9 cellular contexts compared by ENCODE assay signal in the genomic region with DNA sequence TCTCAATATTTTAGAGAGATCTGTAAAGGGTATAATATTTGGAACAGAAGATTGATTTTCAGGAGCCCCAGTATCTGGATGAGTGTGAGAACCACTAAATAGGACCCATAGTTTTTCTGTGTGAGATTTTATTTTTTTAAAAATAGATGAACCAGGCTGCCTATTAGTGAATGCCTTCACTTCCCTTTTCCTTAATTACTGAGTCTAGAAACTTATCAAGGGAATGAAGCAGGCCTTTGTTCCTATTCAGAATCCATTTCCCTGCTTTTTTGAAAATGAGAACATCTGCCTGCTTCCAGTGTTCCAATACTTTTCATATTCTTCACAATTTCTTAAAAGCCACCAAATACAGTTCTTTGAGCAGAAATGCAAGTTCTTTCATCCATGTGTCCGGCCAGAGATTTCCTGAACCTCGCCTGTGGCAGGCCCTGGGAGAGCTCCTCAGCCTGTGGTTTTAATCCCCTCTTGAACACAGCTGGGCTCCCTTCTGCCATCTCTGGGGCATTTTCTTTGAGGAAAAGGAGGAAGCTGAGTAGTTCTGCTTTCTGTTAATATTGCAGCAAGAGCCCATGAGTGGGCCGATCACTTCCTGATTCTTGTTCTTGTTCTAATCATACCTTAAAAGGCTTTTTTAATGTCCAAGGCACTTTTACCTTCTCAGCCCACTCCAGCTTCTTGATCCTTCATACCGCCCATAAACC. TPM values are rescaled to one million over a fixed set of nuclear protein-coding genes. Genes with fewer than 3 reads are reported as not detected.
DNase-seq lines count a peak whose midpoint lies in the region; ATAC-seq, FAIRE-seq and TF ChIP-seq lines count a peak whose summit lies in the region.
"Had no signal": no experiment of that assay in that cellular context is flagged by ENCODE, and none has a peak within 500 bp of the region (broad histone marks: within the 10 kb centered on the region; RNA-seq: fewer than 3 reads in every experiment).

No MANE protein-coding gene starts in this region.

- no peaks in the 10 kb centered on the region for H3K79me1 ChIP-seq in mesenchymal stem cell (replicated peaks; ENCODE audit: low read length, poor library complexity, severe bottlenecking)

- no peak overlapping the region for H3K4ac ChIP-seq in mesenchymal stem cell (ENCODE audit: low read depth in 1 of 2, low read length in 2 of 2)

- no peaks in the 10 kb centered on the region for H3K79me2 ChIP-seq in HepG2 (ENCODE audit: insufficient read depth, low read length)

- TF ChIP-seq CTCF in liver (IDR thresholded peaks at IDR 0.05; ENCODE audit: low read depth, low read length, missing input control) (no peak), HepG2 (CRISPR knock-in tag; IDR thresholded peaks at IDR 0.05) (no peak), ascending aorta (IDR thresholded peaks at IDR 0.05) (no peak)

- H2BK12ac ChIP-seq in mesenchymal stem cell (ENCODE audit: low read length in 2 of 2): no peak overlapping the region

- H3K9me3 ChIP-seq in liver (ENCODE audit: control insufficient read depth in 4 of 4, low read length in 3 of 4) (no peaks in the 10 kb centered on the region), HepG2 (ENCODE audit: low read length) (no peaks in the 10 kb centered on the region), ascending aorta (no peaks in the 10 kb centered on the region), mesenchymal stem cell (ENCODE audit: control insufficient read depth, low read length) (no peaks in the 10 kb centered on the region)

- H4K91ac ChIP-seq in mesenchymal stem cell (ENCODE audit: low read length): no peak overlapping the region

- no peaks in the 10 kb centered on the region for H3K36me3 ChIP-seq in liver (ENCODE audit: control insufficient read depth in 4 of 4, insufficient read depth in 3 of 4, low read depth in 1 of 4, low read length in 3 of 4)
- H3K36me3 ChIP-seq in HepG2 (replicated peaks in 1 of 2; ENCODE audit: control insufficient read depth in 1 of 2, insufficient read depth in 2 of 2, low read length in 2 of 2): no peaks in the 10 kb centered on the region
- H3K36me3 ChIP-seq in ascending aorta: no peaks in the 10 kb centered on the region
- peaks cover 0 to 18% of the 10 kb centered on the region in 2 experiments for H3K36me3 ChIP-seq in mesenchymal stem cell (ENCODE audit: control insufficient read depth in 1 of 2, insufficient read depth in 2 of 2, low read depth in 1 of 2, low read length in 2 of 2)

- H3K18ac ChIP-seq in mesenchymal stem cell (ENCODE audit: low read depth in 1 of 2, low read length in 2 of 2): peak overlapping the region in 1 of 2 experiments; percentile 34

- H2AK5ac ChIP-seq in mesenchymal stem cell (ENCODE audit: low read length, severe bottlenecking): no peak overlapping the region

- H3K14ac ChIP-seq in mesenchymal stem cell (ENCODE audit: low read length in 2 of 2): no peak overlapping the region

- H2BK15ac ChIP-seq in mesenchymal stem cell (ENCODE audit: low read depth, poor library complexity, severe bottlenecking): no peak overlapping the region

- no peak for DNase-seq in HepG2 (ENCODE audit: low spot score)
- peak in 1 of 2 donors; percentile 86 for DNase-seq in ascending aorta (ENCODE audit: low spot score in 2 of 2)
- peak; percentile 76 for DNase-seq in mesenchymal stem cell
- no peak for DNase-seq in stimulated activated CD4-positive, alpha-beta T cell treated with anti-CD3 and anti-CD28 coated beads, Interleukin-2, amount 100 ng/mL, for 48 hours
- DNase-seq in activated CD4-positive, alpha-beta T cell treated with anti-CD3 and anti-CD28 coated beads for 1 hour: no peak
- DNase-seq in NCI-H1417 treated with DMSO at 0.1 percent for 48 hours (lab: John Stamatoyannopoulos, UW): no peak

- ATAC-seq in HepG2 (no peak), GM19324 (IDR thresholded peaks at IDR 0.05; ENCODE audit: low FRiP score, unreplicated experiment) (no peak)

- 69% methylated on average over 4 of the region's 4 CpGs for WGBS in liver
- over 99% methylated on average over 4 of the region's 4 CpGs for WGBS in HepG2 (ENCODE audit: low lambda C conversion rate)
- WGBS in mesenchymal stem cell: 8% methylated on average over 3 of the region's 4 CpGs

- H2BK120ac ChIP-seq in mesenchymal stem cell (ENCODE audit: low read depth, low read length): no peak overlapping the region

- CTCF ChIA-PET in HepG2 (lab: Yijun Ruan, JAX; ENCODE audit: low intra/inter-chr PET ratio, low total read pairs): no interaction called here

- in situ Hi-C loops in HepG2 (cut with HindIII; ENCODE audit: extremely low pct_ligation_motif_present, low pct_unique_long_range_greater_than_20kb): no loop called here

- TF ChIP-seq POLR2A in HepG2 (IDR thresholded peaks at IDR 0.05; ENCODE audit: insufficient read depth in 1 of 2, low read depth in 2 of 2, low read length in 2 of 2): no peak

- H3K4me3 ChIP-seq in liver (ENCODE audit: low read depth in 1 of 3, low read length in 3 of 3): no peak overlapping the region
- H3K4me3 ChIP-seq in HepG2 (replicated peaks in 1 of 3; ENCODE audit: insufficient read depth in 1 of 3, low read depth in 2 of 3, low read length in 3 of 3): no peak overlapping the region
- H3K4me3 ChIP-seq in ascending aorta: no peak overlapping the region
- no peak overlapping the region for H3K4me3 ChIP-seq in mesenchymal stem cell (ENCODE audit: insufficient read depth in 1 of 2, low read depth in 1 of 2, low read length in 2 of 2)

- no peaks in the 10 kb centered on the region for H4K20me1 ChIP-seq in HepG2 (ENCODE audit: insufficient read depth, low read length)

- no peaks in the 10 kb centered on the region for H3K27me3 ChIP-seq in liver (ENCODE audit: control insufficient read depth in 4 of 4, insufficient read depth in 4 of 4, low read length in 3 of 4)
- no peaks in the 10 kb centered on the region for H3K27me3 ChIP-seq in HepG2 (ENCODE audit: control insufficient read depth in 1 of 2, insufficient read depth in 2 of 2, low read length in 2 of 2)
- H3K27me3 ChIP-seq in ascending aorta: no peaks in the 10 kb centered on the region
- no peaks in the 10 kb centered on the region for H3K27me3 ChIP-seq in mesenchymal stem cell (ENCODE audit: control insufficient read depth in 1 of 2, insufficient read depth in 1 of 2, low read length in 2 of 2)

- H3K23ac ChIP-seq in mesenchymal stem cell (ENCODE audit: low read length in 2 of 2): no peak overlapping the region

- H3K4me2 ChIP-seq in HepG2 (ENCODE audit: low read depth, low read length): no peak overlapping the region
- H3K4me2 ChIP-seq in mesenchymal stem cell (ENCODE audit: low read length, poor library complexity, severe bottlenecking): no peak overlapping the region

- intact Hi-C loops in HepG2 (cut with micrococcal nuclease; ENCODE audit: unreplicated experiment) (no loop called here), ascending aorta (cut with DNase I) (loop anchor here (10.0 kb wide), 1 partner anchor 1547 kb away; the partner anchor contains the start of gene MAP1A)

- H2BK5ac ChIP-seq in mesenchymal stem cell (ENCODE audit: low read depth, low read length, poor library complexity, severe bottlenecking): no peak overlapping the region

- no TSS peak for BruUV-seq in HepG2 (replicated peaks; lab: Mats Ljungman, UMichigan)

- H2AFZ ChIP-seq in HepG2 (ENCODE audit: low read length): no peak overlapping the region
- no peak overlapping the region for H2AFZ ChIP-seq in mesenchymal stem cell (ENCODE audit: low read depth, low read length)

- POLR2A ChIA-PET in HepG2 (lab: Yijun Ruan, JAX): no interaction called here

- TF ChIP-seq RAD21 in liver (IDR thresholded peaks at IDR 0.05): no peak
- no peak for TF ChIP-seq RAD21 in HepG2 (CRISPR knock-in tag; IDR thresholded peaks at IDR 0.05)

- H3K27ac ChIP-seq in liver (ENCODE audit: low read depth in 1 of 2, low read length in 2 of 2) (peak overlapping the region; percentile 40 to 43), HepG2 (ENCODE audit: extremely low read length, insufficient read depth, low read length) (no peak overlapping the region), ascending aorta (peak overlapping the region; percentile 98), mesenchymal stem cell (ENCODE audit: low read length, poor library complexity, severe bottlenecking) (peak overlapping the region; percentile 89)

- H3K9ac ChIP-seq in liver (ENCODE audit: low read depth in 1 of 2, low read length in 2 of 2) (no peak overlapping the region), HepG2 (ENCODE audit: insufficient read depth, low read depth, low read length) (no peak overlapping the region), mesenchymal stem cell (ENCODE audit: low read length) (peak overlapping the region; percentile 78)

- FAIRE-seq in HepG2 (lab: Jason Lieb, UNC): no peak

- no peak overlapping the region for H4K8ac ChIP-seq in mesenchymal stem cell (ENCODE audit: low read length)

- H3K4me1 ChIP-seq in liver (ENCODE audit: control insufficient read depth in 4 of 4, insufficient read depth in 4 of 4, low read length in 3 of 4) (peaks cover 4 to 30% (median 11%) of the 10 kb centered on the region in 4 donors), HepG2 (ENCODE audit: insufficient read depth, low read length) (peaks cover 22% of the 10 kb centered on the region), ascending aorta (peaks cover 9 to 43% of the 10 kb centered on the region in 2 donors), mesenchymal stem cell (ENCODE audit: control insufficient read depth, insufficient read depth, low read depth, low read length) (peaks cover 25% of the 10 kb centered on the region)

- TF ChIP-seq EP300 in HepG2 (IDR thresholded peaks at IDR 0.05; ENCODE audit: low read depth in 2 of 2, low read length in 2 of 2) (no peak), HepG2 (CRISPR knock-in tag; IDR thresholded peaks at IDR 0.05; ENCODE audit: borderline replicate concordance) (no peak)

RNA-seq across cellular contexts. Expression of gene EHD4, which starts 4.7 kb away (rescaled TPM):
- total RNA-seq in liver (1 to 10 TPM; 5.1 to 10.0 TPM), HepG2 (2016; rRNA removed; fragmentation: Illumina TruSeq; extraction: Trizol) (4.8 and 4.9 TPM in 2 replicates), ascending aorta (70.4 TPM)
- polyA plus RNA-seq in liver (1 to 10 TPM; 3.3 to 7.3 TPM), HepG2 (2011; rRNA removed) (3.1 and 4.2 TPM in 2 replicates)
- 0.97 and 1.0 TPM in 2 replicates for total RNA-seq in HepG2 (2016; cell fraction: cytosol; rRNA removed; fragmentation: Illumina TruSeq; extraction: Trizol; ENCODE audit: low read depth)
- 4.7 and 4.8 TPM in 2 replicates for total RNA-seq in HepG2 (2016; cell fraction: insoluble cytoplasmic fraction; rRNA removed; fragmentation: Illumina TruSeq; extraction: Trizol)
- 3.1 and 3.3 TPM in 2 replicates for total RNA-seq in HepG2 (2016; cell fraction: membrane; rRNA removed; fragmentation: Illumina TruSeq; extraction: Trizol)
- 2.8 and 3.3 TPM in 2 replicates for total RNA-seq in HepG2 (2016; cell fraction: nucleus; rRNA removed; fragmentation: Illumina TruSeq; extraction: Trizol)
- 3.3 and 3.5 TPM in 2 replicates for polyA plus RNA-seq in HepG2 (2011; cell fraction: cytosol; rRNA removed)
- polyA plus RNA-seq in HepG2 (2011; cell fraction: nucleus; rRNA removed): 2.8 and 2.9 TPM in 2 replicates
- polyA plus RNA-seq in HepG2 (2012): 1.7 and 3.1 TPM in 2 replicates
- 0.84 and 1.1 TPM in 2 replicates for polyA plus RNA-seq in HepG2 (2016; cell fraction: cytosol; fragmentation: Illumina TruSeq; extraction: Trizol; ENCODE audit: low read depth)
- 4.5 and 4.7 TPM in 2 replicates for polyA plus RNA-seq in HepG2 (2016; cell fraction: insoluble cytoplasmic fraction; fragmentation: Illumina TruSeq; extraction: Trizol; ENCODE audit: low read depth)
- polyA plus RNA-seq in HepG2 (2016; cell fraction: membrane; fragmentation: Illumina TruSeq; extraction: Trizol; ENCODE audit: low read depth): 2.2 and 2.4 TPM in 2 replicates
- polyA plus RNA-seq in HepG2 (2016; cell fraction: nucleus; fragmentation: Illumina TruSeq; extraction: Trizol; ENCODE audit: insufficient read depth, low read depth): 2.2 and 2.6 TPM in 2 replicates
- 10.8 and 22.1 TPM in 2 replicates for polyA minus RNA-seq in HepG2 (2011; rRNA and poly(A)+ RNA removed; ENCODE audit: low replicate concordance)
- 3.8 and 4.5 TPM in 2 replicates for polyA minus RNA-seq in HepG2 (2011; cell fraction: cytosol; rRNA and poly(A)+ RNA removed)
- 5.9 and 6.2 TPM in 2 replicates for polyA minus RNA-seq in HepG2 (2011; cell fraction: nucleus; rRNA and poly(A)+ RNA removed)
- 16.3 TPM for polyA plus RNA-seq in mesenchymal stem cell (2013, experiment 1 of 2)
- 16.0 TPM for polyA plus RNA-seq in mesenchymal stem cell (2013, experiment 2 of 2)

RNA-seq across cellular contexts. Expression of gene PLA2G4E, which starts 53.2 kb away (rescaled TPM):
- total RNA-seq in liver (not detected), HepG2 (2016; rRNA removed; fragmentation: Illumina TruSeq; extraction: Trizol) (not detected in 2 replicates), ascending aorta (not detected)
- polyA plus RNA-seq in liver (not detected), HepG2 (2011; rRNA removed) (0.01 TPM in 1 of 2 replicates, not detected in the other)
- not detected in 2 replicates for total RNA-seq in HepG2 (2016; cell fraction: cytosol; rRNA removed; fragmentation: Illumina TruSeq; extraction: Trizol; ENCODE audit: low read depth)
- total RNA-seq in HepG2 (2016; cell fraction: insoluble cytoplasmic fraction; rRNA removed; fragmentation: Illumina TruSeq; extraction: Trizol): not detected in 2 replicates
- total RNA-seq in HepG2 (2016; cell fraction: membrane; rRNA removed; fragmentation: Illumina TruSeq; extraction: Trizol): not detected in 2 replicates
- total RNA-seq in HepG2 (2016; cell fraction: nucleus; rRNA removed; fragmentation: Illumina TruSeq; extraction: Trizol): not detected in 2 replicates
- polyA plus RNA-seq in HepG2 (2011; cell fraction: cytosol; rRNA removed): not detected in 2 replicates
- polyA plus RNA-seq in HepG2 (2011; cell fraction: nucleus; rRNA removed): not detected in 2 replicates
- polyA plus RNA-seq in HepG2 (2012): not detected in 2 replicates
- not detected in 2 replicates for polyA plus RNA-seq in HepG2 (2016; cell fraction: cytosol; fragmentation: Illumina TruSeq; extraction: Trizol; ENCODE audit: low read depth)
- polyA plus RNA-seq in HepG2 (2016; cell fraction: insoluble cytoplasmic fraction; fragmentation: Illumina TruSeq; extraction: Trizol; ENCODE audit: low read depth): not detected in 2 replicates
- polyA plus RNA-seq in HepG2 (2016; cell fraction: membrane; fragmentation: Illumina TruSeq; extraction: Trizol; ENCODE audit: low read depth): not detected in 2 replicates
- polyA plus RNA-seq in HepG2 (2016; cell fraction: nucleus; fragmentation: Illumina TruSeq; extraction: Trizol; ENCODE audit: insufficient read depth, low read depth): not detected in 2 replicates
- polyA minus RNA-seq in HepG2 (2011; rRNA and poly(A)+ RNA removed; ENCODE audit: low replicate concordance): not detected in 2 replicates
- polyA minus RNA-seq in HepG2 (2011; cell fraction: cytosol; rRNA and poly(A)+ RNA removed): not detected in 2 replicates
- not detected in 2 replicates for polyA minus RNA-seq in HepG2 (2011; cell fraction: nucleus; rRNA and poly(A)+ RNA removed)
- not detected for polyA plus RNA-seq in mesenchymal stem cell (2013, experiment 1 of 2)
- not detected for polyA plus RNA-seq in mesenchymal stem cell (2013, experiment 2 of 2)
- total RNA-seq: T-helper 2 cell treated with Interferon-gamma antibody and Interleukin-4, amounts not matched to agents 100 ng/mL and 5 ng/mL, for 36 hours had no signal
